ENCODE assay signal across 21 cellular contexts in the genomic region with DNA sequence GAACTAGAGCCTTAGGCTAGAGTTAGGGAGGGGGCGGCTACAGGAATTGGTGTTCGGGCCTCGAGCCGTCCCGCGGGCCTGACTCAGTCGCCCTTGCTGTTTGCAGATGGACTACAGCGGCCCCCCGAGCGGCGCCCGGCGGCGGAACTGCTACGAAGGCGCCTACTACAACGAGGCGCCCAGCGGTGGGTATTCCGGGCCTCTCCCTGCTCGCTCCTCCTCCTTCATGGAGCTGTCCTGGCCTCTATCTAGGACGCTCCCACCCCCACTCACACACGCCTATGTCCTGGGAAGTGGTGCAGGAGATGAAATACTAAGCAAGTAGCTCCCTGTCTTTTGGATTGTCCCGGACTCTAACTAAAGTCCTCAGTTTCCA. TPM values are rescaled to one million over a fixed set of nuclear protein-coding genes. Genes with fewer than 3 reads are reported as not detected.
DNase-seq lines count a peak whose midpoint lies in the region; ATAC-seq, FAIRE-seq and TF ChIP-seq lines count a peak whose summit lies in the region.
"Had no signal": no experiment of that assay in that cellular context is flagged by ENCODE, and none has a peak within 500 bp of the region (broad histone marks: within the 10 kb centered on the region; RNA-seq: fewer than 3 reads in every experiment).

No MANE protein-coding gene starts in this region.

- no peaks in the 10 kb centered on the region for H3K9me3 Mint-ChIP-seq in activated naive CD4-positive, alpha-beta T cell treated with anti-CD3 and anti-CD28 coated beads, Interleukin-2, amount 50 U/mL, for 72 hours
- H3K9me3 Mint-ChIP-seq: activated naive CD8-positive, alpha-beta T cell treated with anti-CD3 and anti-CD28 coated beads, Interleukin-2, amount 10 ng/mL, durations not matched to agents 7 days and 5 days; naive thymus-derived CD4-positive, alpha-beta T cell; stimulated activated naive B cell treated with anti-CD40 and anti-IgM and Interleukin-4, amounts not matched to agents 10 μg/mL and 1 μg/mL and 100 μg/mL, for 72 hours; T-cell had no signal

- H3K4me3 ChIP-seq in A549 = peak overlapping the region; percentile 23; the same call in 2 of the 3 replicates
- peak overlapping the region; percentile 61 for H3K4me3 ChIP-seq in WERI-Rb-1 (ENCODE audit: low read depth, low read length)
- no peak overlapping the region for H3K4me3 ChIP-seq in PC-3 (ENCODE audit: low read length)

- TF ChIP-seq CTCF in A549 (IDR thresholded peaks at IDR 0.05) (no peak), WERI-Rb-1 (IDR thresholded peaks at IDR 0.05; ENCODE audit: low read depth, low read length) (peak; percentile 33; the same call in 1 of the 2 replicates), PC-3 (conservative IDR thresholded peaks at IDR 0.05; ENCODE audit: low read depth, low read length) (no peak)

- DNase-seq in A549 (ENCODE audit: low read depth in 1 of 2, low spot score in 1 of 2) = no peak
- peak; percentile 14 for DNase-seq in DMS114 treated with DMSO at 0.1 percent for 48 hours (lab: John Stamatoyannopoulos, UW; ENCODE audit: unreplicated experiment)
- peak; percentile 85 for DNase-seq in WERI-Rb-1
- peak; percentile 65 for DNase-seq in mesenteric fat pad (ENCODE audit: low spot score)
- no peak for DNase-seq in PC-3
- no peak for DNase-seq in activated CD4-positive, alpha-beta T cell treated with anti-CD3 and anti-CD28 coated beads, Interleukin-2, amount 50 U/mL, for 1 hour
- no peak for DNase-seq in activated naive CD4-positive, alpha-beta T cell treated with anti-CD3 and anti-CD28 coated beads, Interleukin-2, amount 50 U/mL, for 72 hours (ENCODE audit: low spot score in 2 of 2)
- DNase-seq: activated CD4-positive, alpha-beta T cell treated with anti-CD3 and anti-CD28 coated beads for 1 hour; activated naive CD8-positive, alpha-beta T cell treated with anti-CD3 and anti-CD28 coated beads, Interleukin-2, amount 10 ng/mL, durations not matched to agents 7 days and 5 days; GF-D8; naive thymus-derived CD4-positive, alpha-beta T cell; NCI-H2081 treated with DMSO at 0.1 percent for 48 hours; right cardiac atrium; stimulated activated naive B cell treated with anti-CD40 and anti-IgM and Interleukin-4, amounts not matched to agents 10 μg/mL and 1 μg/mL and 100 μg/mL, for 72 hours; T-cell had no signal

- H3K79me2 ChIP-seq in PC-3 (ENCODE audit: low read length) = no peaks in the 10 kb centered on the region

- H4K20me1 ChIP-seq in PC-3 (ENCODE audit: low read length) = no peaks in the 10 kb centered on the region

- H3K9me3 ChIP-seq in A549 = no peaks in the 10 kb centered on the region
- no peaks in the 10 kb centered on the region for H3K9me3 ChIP-seq in WERI-Rb-1 (ENCODE audit: severe bottlenecking)
- no peaks in the 10 kb centered on the region for H3K9me3 ChIP-seq in PC-3 (ENCODE audit: low read length)
- H3K9me3 ChIP-seq: vagina had no signal

- H3K27ac ChIP-seq in A549 (no peak overlapping the region), WERI-Rb-1 (peak overlapping the region; percentile 70), PC-3 (ENCODE audit: low read length) (no peak overlapping the region)
- H3K27ac ChIP-seq: epithelial cell of prostate, vagina had no signal

- no peaks in the 10 kb centered on the region for H3K36me3 Mint-ChIP-seq in activated naive CD4-positive, alpha-beta T cell treated with anti-CD3 and anti-CD28 coated beads, Interleukin-2, amount 50 U/mL, for 72 hours
- H3K36me3 Mint-ChIP-seq: activated naive CD8-positive, alpha-beta T cell treated with anti-CD3 and anti-CD28 coated beads, Interleukin-2, amount 10 ng/mL, durations not matched to agents 7 days and 5 days; CD14-positive monocyte; naive thymus-derived CD4-positive, alpha-beta T cell; stimulated activated naive B cell treated with anti-CD40 and anti-IgM and Interleukin-4, amounts not matched to agents 10 μg/mL and 1 μg/mL and 100 μg/mL, for 72 hours; T-cell had no signal

- H3K36me3 ChIP-seq in WERI-Rb-1 (no peaks in the 10 kb centered on the region), PC-3 (ENCODE audit: low read depth, low read length) (no peaks in the 10 kb centered on the region)
- H3K36me3 ChIP-seq: vagina had no signal

- POLR2A ChIA-PET in A549 (lab: Yijun Ruan, JAX) (no interaction called here), PC-3 (lab: Charles Lee; ENCODE audit: unreplicated experiment) (no interaction called here)

- H3F3A ChIP-seq in PC-3 (ENCODE audit: low read length, unreplicated experiment) = no peaks in the 10 kb centered on the region

- H3K27me3 ChIP-seq in WERI-Rb-1 (ENCODE audit: insufficient read depth, low read depth, severe bottlenecking) = no peaks in the 10 kb centered on the region
- peaks cover 45% of the 10 kb centered on the region for H3K27me3 ChIP-seq in PC-3 (ENCODE audit: low read length)
- H3K27me3 ChIP-seq: vagina had no signal

- H3K9ac ChIP-seq in PC-3 (ENCODE audit: low read length) = no peak overlapping the region

- H3K4me1 ChIP-seq in A549 (peaks cover 15% of the 10 kb centered on the region; the same call in 2 of the 3 replicates), PC-3 (ENCODE audit: insufficient read depth, low read length) (no peaks in the 10 kb centered on the region)

- TF ChIP-seq RAD21 in A549 (conservative IDR thresholded peaks at IDR 0.05 in 1 of 2, IDR thresholded peaks at IDR 0.05 in 1 of 2) = no peak

- TF ChIP-seq POLR2A in A549 (IDR thresholded peaks at IDR 0.05; ENCODE audit: low read length) = no peak

- WGBS in A549 (ENCODE audit: missing lambda C conversion rate) = 7% methylated on average over 19 of the region's 24 CpGs

- CTCF ChIA-PET in A549 (lab: Yijun Ruan, JAX) = interaction anchor here (0.7 to 10.4 kb wide), 6 partner anchors 12 to 260 kb away, joined by 3 to 85 read pairs (median 4); a partner anchor contains a TSS
- CTCF ChIA-PET in PC-3 (lab: Charles Lee) = no interaction called here

- no peak for FAIRE-seq in A549 (lab: Jason Lieb, UNC)

- H3K9me2 ChIP-seq in PC-3 (replicated peaks; ENCODE audit: low read length) = no peaks in the 10 kb centered on the region

- no peak overlapping the region for H2AFZ ChIP-seq in PC-3 (ENCODE audit: low read length)

- ATAC-seq in A549 (peak in 1 of 2 experiments; percentile 59; a peak in 3 of 6 replicates), GM18873 (IDR thresholded peaks at IDR 0.05; ENCODE audit: low FRiP score, unreplicated experiment) (no peak), PC-3 (no peak; the same call in 1 of the 2 replicates)
- ATAC-seq in activated naive CD4-positive, alpha-beta T cell treated with anti-CD3 and anti-CD28 coated beads, Interleukin-2, amount 50 U/mL, for 72 hours = no peak
- ATAC-seq: left lobe of liver; naive thymus-derived CD4-positive, alpha-beta T cell; stimulated activated naive B cell treated with anti-CD40 and anti-IgM and Interleukin-4, amounts not matched to agents 10 μg/mL and 1 μg/mL and 100 μg/mL, for 72 hours; T-cell had no signal

- no TSS peak for BruUV-seq in PC-3 (replicated peaks; lab: Mats Ljungman, UMichigan)

- H3K4me2 ChIP-seq in A549 (peak overlapping the region; percentile 69), PC-3 (ENCODE audit: low read length) (no peak overlapping the region)

- intact Hi-C loops in PC-3 (cut with micrococcal nuclease) = no loop called here

- no peak overlapping the region for H3K27ac Mint-ChIP-seq in activated naive CD4-positive, alpha-beta T cell treated with anti-CD3 and anti-CD28 coated beads, Interleukin-2, amount 50 U/mL, for 72 hours
- H3K27ac Mint-ChIP-seq: activated naive CD8-positive, alpha-beta T cell treated with anti-CD3 and anti-CD28 coated beads, Interleukin-2, amount 10 ng/mL, durations not matched to agents 7 days and 5 days; CD14-positive monocyte; naive thymus-derived CD4-positive, alpha-beta T cell; stimulated activated naive B cell treated with anti-CD40 and anti-IgM and Interleukin-4, amounts not matched to agents 10 μg/mL and 1 μg/mL and 100 μg/mL, for 72 hours; T-cell had no signal

- no peak for TF ChIP-seq EP300 in A549 (IDR thresholded peaks at IDR 0.05)

TF ChIP-seq in A549, 52 proteins besides CTCF, POLR2A, EP300 and RAD21 (continues in another document):
- TF ChIP-seq NFE2L2 (conservative IDR thresholded peaks at IDR 0.05; ENCODE audit: low read length) (no peak), HOXA7 (CRISPR knock-in tag; IDR thresholded peaks at IDR 0.05) (no peak), JUN (IDR thresholded peaks at IDR 0.05) (no peak), CHD4 (IDR thresholded peaks at IDR 0.05; ENCODE audit: borderline replicate concordance) (no peak), GATA3 (IDR thresholded peaks at IDR 0.05; ENCODE audit: borderline replicate concordance) (no peak), ESRRA (IDR thresholded peaks at IDR 0.05; ENCODE audit: borderline replicate concordance, low read length) (no peak), SREBF2 (IDR thresholded peaks at IDR 0.05) (no peak), HOXB5 (CRISPR knock-in tag; IDR thresholded peaks at IDR 0.05) (no peak), MAFK (IDR thresholded peaks at IDR 0.05; ENCODE audit: partially characterized antibody) (no peak), ZFP36 (IDR thresholded peaks at IDR 0.05; ENCODE audit: borderline replicate concordance, partially characterized antibody) (no peak)

RNA-seq across cellular contexts. Expression of a gene that starts 1.4 kb away (rescaled TPM):
- not detected in 2 replicates for polyA plus RNA-seq in A549 (2011; rRNA removed)
- polyA plus RNA-seq in A549 (2012; cell fraction: cytosol; rRNA removed) = not detected in 2 replicates
- 0.06 TPM in 1 of 2 replicates, not detected in the other for polyA plus RNA-seq in A549 (2012; cell fraction: nucleus; rRNA removed)
- not detected in 3 replicates for polyA plus RNA-seq in A549 (2017; fragmentation: RNase III; extraction: RNeasy Plus Mini Kit Qiagen cat#74134 plus additional on column Dnase treatment)
- polyA minus RNA-seq in A549 (2011; rRNA and poly(A)+ RNA removed) = not detected in 2 replicates
- not detected for total RNA-seq in mesenteric fat pad
- total RNA-seq in PC-3 (2014; rRNA removed) = not detected in 2 replicates
- total RNA-seq in activated naive CD4-positive, alpha-beta T cell treated with anti-CD3 and anti-CD28 coated beads, Interleukin-2, amount 50 U/mL, for 72 hours = not detected
- total RNA-seq: activated naive CD8-positive, alpha-beta T cell treated with anti-CD3 and anti-CD28 coated beads, Interleukin-2, amount 10 ng/mL, durations not matched to agents 7 days and 5 days; cerebellum; left lobe of liver; naive thymus-derived CD4-positive, alpha-beta T cell; right cardiac atrium; T-cell; vagina had no signal
- polyA plus RNA-seq: CD14-positive monocyte; naive thymus-derived CD4-positive, alpha-beta T cell; right cardiac atrium had no signal

RNA-seq across cellular contexts. Expression of a gene that starts 13.8 kb away (rescaled TPM):
- polyA plus RNA-seq in A549 (2011; rRNA removed) (not detected in 2 replicates), A549 (2017; fragmentation: RNase III; extraction: RNeasy Plus Mini Kit Qiagen cat#74134 plus additional on column Dnase treatment) (0.05 to 0.18 TPM (median 0.08 TPM) in 3 replicates)
- 0.01 and 0.08 TPM in 2 replicates for polyA plus RNA-seq in A549 (2012; cell fraction: cytosol; rRNA removed)
- polyA plus RNA-seq in A549 (2012; cell fraction: nucleus; rRNA removed) = 0.07 and 0.22 TPM in 2 replicates
- not detected in 2 replicates for polyA minus RNA-seq in A549 (2011; rRNA and poly(A)+ RNA removed)
- total RNA-seq in mesenteric fat pad (not detected), PC-3 (2014; rRNA removed) (not detected in 2 replicates)
- total RNA-seq in activated naive CD4-positive, alpha-beta T cell treated with anti-CD3 and anti-CD28 coated beads, Interleukin-2, amount 50 U/mL, for 72 hours = not detected
- total RNA-seq: activated naive CD8-positive, alpha-beta T cell treated with anti-CD3 and anti-CD28 coated beads, Interleukin-2, amount 10 ng/mL, durations not matched to agents 7 days and 5 days; left lobe of liver; naive thymus-derived CD4-positive, alpha-beta T cell; T-cell had no signal
- polyA plus RNA-seq: CD14-positive monocyte; naive thymus-derived CD4-positive, alpha-beta T cell had no signal

Comparison
In these comparisons a context has a peak if more than half of its experiments do, and no peak if none do; other contexts are left out.
1. DNase-seq: peak in DMS114 treated with DMSO at 0.1 percent for 48 hours (single experiment), WERI-Rb-1 (single experiment) and mesenteric fat pad (single experiment); none in A549 (0 of 2), PC-3 (single experiment), activated CD4-positive, alpha-beta T cell treated with anti-CD3 and anti-CD28 coated beads, Interleukin-2, amount 50 U/mL, for 1 hour (single experiment) and activated naive CD4-positive, alpha-beta T cell treated with anti-CD3 and anti-CD28 coated beads, Interleukin-2, amount 50 U/mL, for 72 hours (0 of 2).